Comparison of ENCODE assay signal across 8 cellular contexts in the genomic region with DNA sequence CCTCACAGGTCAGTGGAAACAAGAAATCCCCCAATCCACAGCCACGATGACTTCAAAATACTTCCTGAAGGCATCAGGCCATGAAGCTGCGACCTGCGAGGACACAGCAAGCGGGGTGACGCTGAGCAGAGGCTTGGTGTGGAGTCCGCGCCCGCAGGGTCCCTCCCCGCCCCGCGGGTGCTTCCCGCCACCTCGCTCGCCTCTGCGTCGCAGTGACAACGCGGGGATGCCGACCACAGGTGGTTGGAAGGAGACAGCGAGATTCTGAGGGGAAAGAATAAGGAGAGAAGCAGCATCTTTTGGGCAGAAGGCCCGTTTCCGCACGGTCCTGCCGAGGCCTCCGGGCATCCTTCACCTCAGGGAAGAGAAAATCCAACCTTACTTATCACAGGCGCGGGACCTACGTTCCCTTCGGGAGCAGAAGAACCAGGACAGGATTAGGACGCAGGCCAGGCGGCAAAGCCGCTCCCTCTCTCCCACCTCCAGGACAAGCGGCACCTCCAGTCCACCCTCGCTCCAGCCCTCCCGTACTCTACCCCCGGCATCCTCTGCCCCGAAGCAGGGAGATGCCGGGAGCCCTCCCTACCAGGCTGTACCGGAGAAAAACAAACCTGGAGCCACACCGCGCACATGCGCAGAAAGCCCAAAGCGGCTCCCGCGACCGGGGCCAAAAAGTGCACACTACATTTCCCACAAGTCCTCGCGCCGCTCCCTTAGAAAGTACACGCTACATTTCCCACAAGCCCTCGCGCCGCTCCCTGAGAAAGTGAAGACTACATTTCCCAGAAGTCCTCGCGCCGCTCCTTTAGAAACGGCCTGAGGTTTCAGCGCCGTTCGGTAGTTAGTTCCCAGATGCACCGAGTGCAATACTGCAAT.
DNase-seq lines count a peak whose midpoint lies in the region; ATAC-seq, FAIRE-seq and TF ChIP-seq lines count a peak whose summit lies in the region.

No MANE protein-coding gene starts in this region.

- H3K27ac ChIP-seq in kidney (ENCODE audit: low read depth in 2 of 2, low read length in 2 of 2), result peak overlapping the region; percentile 39 to 49

- peak overlapping the region; percentile 63 to 79 for H3K9ac ChIP-seq in kidney (ENCODE audit: low read length in 2 of 2)

- DNase-seq in Ammon's horn (ENCODE audit: low spot score) (peak; percentile 97), GM19238 (ENCODE audit: insufficient read length, low spot score) (peak; percentile 65), NCI-H510A (lab: John Stamatoyannopoulos, UW) (peak; percentile 78), choroid plexus epithelial cell (ENCODE audit: low read depth) (peak; percentile 99), kidney (peak; percentile 97)
- peak; percentile 90 for DNase-seq in activated CD4-positive, alpha-beta T cell treated with anti-CD3 and anti-CD28 coated beads for 24 hours (ENCODE audit: low read depth in 2 of 2)
- DNase-seq in stimulated activated CD4-positive, alpha-beta T cell treated with anti-CD3 and anti-CD28 coated beads, Interleukin-15, amount 100 ng/mL, for 1 hour (ENCODE audit: low read depth in 1 of 2, low spot score in 1 of 2), result peak; percentile 88

- intact Hi-C loops in kidney (cut with DNase I), result no loop called here

- peak; percentile 97 for ATAC-seq in HG03439 (IDR thresholded peaks at IDR 0.05; ENCODE audit: unreplicated experiment)

- TF ChIP-seq CTCF in choroid plexus epithelial cell (conservative IDR thresholded peaks at IDR 0.05; ENCODE audit: low read depth, low read length) (no peak), kidney (IDR thresholded peaks at IDR 0.05; ENCODE audit: borderline replicate concordance, extremely low read depth, insufficient read depth) (no peak)

- peak; percentile 84 for FAIRE-seq in kidney (lab: Jason Lieb, UNC)

- H3K36me3 ChIP-seq in kidney (ENCODE audit: control insufficient read depth in 1 of 2, insufficient read depth in 2 of 2, low read length in 2 of 2), result no peaks in the 10 kb centered on the region

- H3K4me3 ChIP-seq in choroid plexus epithelial cell (ENCODE audit: low read depth, low read length) (peak overlapping the region; percentile 73), kidney (ENCODE audit: low read length in 2 of 2) (peak overlapping the region; percentile 88 to 93)

- H3K4me1 ChIP-seq in kidney (ENCODE audit: control insufficient read depth in 1 of 2, insufficient read depth in 1 of 2, low read depth in 1 of 2, low read length in 2 of 2), result peaks cover 0 to 8% of the 10 kb centered on the region in 2 donors

- H3K9me3 ChIP-seq in kidney (ENCODE audit: control insufficient read depth in 1 of 2, low read length in 2 of 2), result no peaks in the 10 kb centered on the region

Comparison
In these comparisons a context has a peak if more than half of its experiments do, and no peak if none do; other contexts are left out.
1. Peak in every context shown above with its lines: DNase-seq, ATAC-seq, H3K4me3 ChIP-seq and H3K27ac ChIP-seq.